Comparison of ENCODE assay signal across 12 cellular contexts in genomic region chr2:71613953-71614925, GRCh38.
DNase-seq lines count a peak whose midpoint lies in the region; ATAC-seq and TF ChIP-seq lines count a peak whose summit lies in the region.
"Had no signal": no experiment of that assay in that cellular context is flagged by ENCODE, and none has a peak within 500 bp of the region (broad histone marks: within the 10 kb centered on the region; RNA-seq: fewer than 3 reads in every experiment).

No MANE protein-coding gene starts in this region.

- H3K9me3 ChIP-seq in WERI-Rb-1 (ENCODE audit: severe bottlenecking), result no peaks in the 10 kb centered on the region
- H3K9me3 ChIP-seq in colonic mucosa, result no peaks in the 10 kb centered on the region
- H3K9me3 ChIP-seq in lung (ENCODE audit: control insufficient read depth in 2 of 2, insufficient read depth in 1 of 2, low read length in 1 of 2), result no peaks in the 10 kb centered on the region
- no peaks in the 10 kb centered on the region for H3K9me3 ChIP-seq in thymus (ENCODE audit: control insufficient read depth)
- H3K9me3 ChIP-seq: right lobe of liver had no signal

- TF ChIP-seq CTCF in WERI-Rb-1 (IDR thresholded peaks at IDR 0.05; ENCODE audit: low read depth, low read length) (no peak), colonic mucosa (IDR thresholded peaks at IDR 0.05) (no peak), lung (IDR thresholded peaks at IDR 0.05; ENCODE audit: control extremely low read depth, extremely low read depth) (no peak)

- no peak overlapping the region for H3K4me3 ChIP-seq in WERI-Rb-1 (ENCODE audit: low read depth, low read length)
- H3K4me3 ChIP-seq in colonic mucosa, result no peak overlapping the region
- H3K4me3 ChIP-seq in lung, result no peak overlapping the region
- no peak overlapping the region for H3K4me3 ChIP-seq in thymus (ENCODE audit: low read length)
- H3K4me3 ChIP-seq: right lobe of liver had no signal

- H3K27me3 ChIP-seq in WERI-Rb-1 (ENCODE audit: insufficient read depth, low read depth, severe bottlenecking) (no peaks in the 10 kb centered on the region), colonic mucosa (no peaks in the 10 kb centered on the region), lung (ENCODE audit: control insufficient read depth, insufficient read depth) (no peaks in the 10 kb centered on the region), thymus (ENCODE audit: control insufficient read depth, insufficient read depth) (no peaks in the 10 kb centered on the region)
- H3K27me3 ChIP-seq: right lobe of liver had no signal

- H3K36me3 ChIP-seq in WERI-Rb-1 (no peaks in the 10 kb centered on the region), colonic mucosa (no peaks in the 10 kb centered on the region), lung (ENCODE audit: control insufficient read depth in 2 of 2, insufficient read depth in 2 of 2, low read length in 2 of 2) (no peaks in the 10 kb centered on the region), thymus (ENCODE audit: control insufficient read depth, insufficient read depth) (no peaks in the 10 kb centered on the region)

- 82 to 94% methylated on average over 8 of the region's 8 CpGs for WGBS in lung, 2 donors
- WGBS in thymus, result 90% methylated on average over 8 of the region's 8 CpGs

- no peak overlapping the region for H3K9ac ChIP-seq in colonic mucosa (ENCODE audit: low read depth in 2 of 2, low read length in 2 of 2)

- peak; percentile 7 for DNase-seq in WERI-Rb-1
- DNase-seq in colonic mucosa, result peak; percentile 13
- DNase-seq in lung (ENCODE audit: low spot score), result peak; percentile 25
- no peak for DNase-seq in SW 1271 (lab: John Stamatoyannopoulos, UW)
- DNase-seq: activated gamma-delta T cell treated with Interleukin-2 at 50 U/mL for 16 hours, glutamatergic neuron, NCI-H1105, NCI-H510A treated with DMSO at 0.1 percent for 48 hours had no signal

- intact Hi-C loops in colonic mucosa (cut with DNase I), result loop anchor here (5.0 kb wide), 1 partner anchor 193 kb away; no protein-coding TSS in a partner anchor

- ATAC-seq in lung (ENCODE audit: insufficient read depth, low FRiP score) (no peak), GM19397 (IDR thresholded peaks at IDR 0.05; ENCODE audit: unreplicated experiment) (no peak), GM21825 (IDR thresholded peaks at IDR 0.05; ENCODE audit: unreplicated experiment) (no peak)

- H3K27ac ChIP-seq in WERI-Rb-1 (no peak overlapping the region), colonic mucosa (no peak overlapping the region), lung (ENCODE audit: low read depth in 1 of 2, low read length in 1 of 2) (peak overlapping the region; percentile 55 to 87), thymus (ENCODE audit: low read depth) (peak overlapping the region; percentile 33)

- H3K4me1 ChIP-seq in colonic mucosa (no peaks in the 10 kb centered on the region), lung (ENCODE audit: control insufficient read depth in 2 of 2, insufficient read depth in 2 of 2, low read length in 2 of 2) (peaks cover 12 to 21% of the 10 kb centered on the region in 2 donors), thymus (ENCODE audit: control insufficient read depth, insufficient read depth, low read length) (no peaks in the 10 kb centered on the region)

Comparison
In these comparisons a context has a peak if more than half of its experiments do, and no peak if none do; other contexts are left out.
1. DNase-seq: peak in WERI-Rb-1 (single experiment), colonic mucosa (single experiment) and lung (single experiment); none in SW 1271 (0 of 2).
2. H3K27ac ChIP-seq: peak in lung (2 of 2) and thymus (single experiment); none in WERI-Rb-1 (single experiment) and colonic mucosa (single experiment).